Comparison of ENCODE assay signal across 23 cellular contexts in genomic region chr9:95896580-95896979, GRCh38. TPM values are rescaled to one million over a fixed set of nuclear protein-coding genes. Genes with fewer than 3 reads are reported as not detected.
DNase-seq lines count a peak whose midpoint lies in the region; ATAC-seq and TF ChIP-seq lines count a peak whose summit lies in the region.
"Had no signal": no experiment of that assay in that cellular context is flagged by ENCODE, and none has a peak within 500 bp of the region (broad histone marks: within the 10 kb centered on the region; RNA-seq: fewer than 3 reads in every experiment).

No MANE protein-coding gene starts in this region.

- H3K4me3 Mint-ChIP-seq in activated CD8-positive, alpha-beta memory T cell treated with anti-CD3 and anti-CD28 coated beads, Interleukin-2, amount 10 ng/mL, durations not matched to agents 7 days and 5 days = no peak overlapping the region
- no peak overlapping the region for H3K4me3 Mint-ChIP-seq in T-helper 17 cell
- H3K4me3 Mint-ChIP-seq in naive thymus-derived CD8-positive, alpha-beta T cell = peak overlapping the region in 8 of 10 donors; percentile 30 to 62 (median 54)

- no peaks in the 10 kb centered on the region for H3K27me3 ChIP-seq in PC-9 (ENCODE audit: insufficient read depth, low read depth)
- H3K27me3 ChIP-seq: SJSA1, stomach, tibial artery had no signal

- 0 out of 2 replicates have a peak, but pooled peaks cover 11% of the 10 kb centered on the region for H4K20me1 ChIP-seq in PC-9 (ENCODE audit: insufficient read depth)

- no TSS peak for BruUV-seq in PC-9 (replicated peaks; lab: Mats Ljungman, UMichigan)

- H3K4me2 ChIP-seq in PC-9 = no peak overlapping the region

- H3K4me1 ChIP-seq in PC-9 (replicated peaks; ENCODE audit: insufficient read depth) = no peaks in the 10 kb centered on the region
- H3K4me1 ChIP-seq: SJSA1, tibial artery had no signal

- no peak overlapping the region for H2AFZ ChIP-seq in PC-9

- DNase-seq in activated CD8-positive, alpha-beta memory T cell treated with anti-CD3 and anti-CD28 coated beads, Interleukin-2, amount 10 ng/mL, durations not matched to agents 7 days and 5 days = no peak
- no peak for DNase-seq in activated CD8-positive, alpha-beta memory T cell treated with anti-CD3 and anti-CD28 coated beads, Interleukin-2, amount 50 U/mL, for 48 hours
- peak; percentile 29 for DNase-seq in GM12864 (ENCODE audit: low read depth)
- no peak for DNase-seq in T-helper 17 cell
- no peak for DNase-seq in naive thymus-derived CD8-positive, alpha-beta T cell
- DNase-seq in PC-9 = no peak
- DNase-seq in GF-D8 (lab: John Stamatoyannopoulos, UW) = no peak
- DNase-seq: activated CD4-positive, alpha-beta T cell treated with anti-CD3 and anti-CD28 coated beads for 48 hours; activated CD8-positive, alpha-beta memory T cell treated with anti-CD3 and anti-CD28 coated beads, Interleukin-2, amount 50 U/mL, for 4 hours; activated gamma-delta T cell; anterior cingulate cortex; effector CD4-positive, alpha-beta T cell; naive B cell; NCI-H1417 treated with DMSO at 0.1 percent for 48 hours; NCI-H2081 treated with DMSO at 0.1 percent for 48 hours; NCI-H226; stomach; tibial artery had no signal

- CTCF ChIA-PET in activated CD8-positive, alpha-beta memory T cell treated with anti-CD3 and anti-CD28 coated beads, Interleukin-2, amount 10 ng/mL, durations not matched to agents 7 days and 5 days (lab: Charles Lee) = interaction anchor here (1.3 to 1.5 kb wide), 3 partner anchors 26 to 321 kb away, joined by 3 to 4 read pairs (median 3); no protein-coding TSS in a partner anchor
- CTCF ChIA-PET in PC-9 (lab: Charles Lee) = no interaction called here

- H3K27me3 Mint-ChIP-seq in activated CD8-positive, alpha-beta memory T cell treated with anti-CD3 and anti-CD28 coated beads, Interleukin-2, amount 10 ng/mL, durations not matched to agents 7 days and 5 days = no peaks in the 10 kb centered on the region
- no peaks in the 10 kb centered on the region for H3K27me3 Mint-ChIP-seq in T-helper 17 cell
- no peaks in the 10 kb centered on the region for H3K27me3 Mint-ChIP-seq in naive thymus-derived CD8-positive, alpha-beta T cell
- H3K27me3 Mint-ChIP-seq: naive B cell had no signal

- intact Hi-C loops in PC-9 (cut with micrococcal nuclease; ENCODE audit: unreplicated experiment) = no loop called here

- H3K4me1 Mint-ChIP-seq in activated CD8-positive, alpha-beta memory T cell treated with anti-CD3 and anti-CD28 coated beads, Interleukin-2, amount 10 ng/mL, durations not matched to agents 7 days and 5 days = peaks cover 17% of the 10 kb centered on the region
- H3K4me1 Mint-ChIP-seq in T-helper 17 cell = peaks cover 8% of the 10 kb centered on the region
- H3K4me1 Mint-ChIP-seq in naive thymus-derived CD8-positive, alpha-beta T cell = peaks cover 7 to 61% (median 51%) of the 10 kb centered on the region in 4 donors

- H3K79me2 ChIP-seq in PC-9 (ENCODE audit: low read depth) = peaks cover 31% of the 10 kb centered on the region

- H3K4me3 ChIP-seq in GM12864 (ENCODE audit: low read depth, low read length) (no peak overlapping the region), PC-9 (no peak overlapping the region)
- H3K4me3 ChIP-seq: HAP-1, SJSA1, stomach, tibial artery had no signal

- POLR2A ChIA-PET in naive thymus-derived CD8-positive, alpha-beta T cell (lab: Charles Lee) = interaction anchor here (0.8 to 3.3 kb wide), 3 partner anchors 9 to 21 kb away, joined by 5 to 19 read pairs (median 6); partner anchors contain the start of gene ERCC6L2
- POLR2A ChIA-PET in PC-9 (lab: Charles Lee; ENCODE audit: unreplicated experiment) = no interaction called here

- peaks cover 8% of the 10 kb centered on the region; the same call in 1 of the 2 replicates for H3F3A ChIP-seq in PC-9 (ENCODE audit: insufficient read depth, low read depth)

- H3K36me3 Mint-ChIP-seq in activated CD8-positive, alpha-beta memory T cell treated with anti-CD3 and anti-CD28 coated beads, Interleukin-2, amount 10 ng/mL, durations not matched to agents 7 days and 5 days = peaks cover 45% of the 10 kb centered on the region
- peaks cover 2% of the 10 kb centered on the region for H3K36me3 Mint-ChIP-seq in T-helper 17 cell (ENCODE audit: low read depth)
- peaks cover 9 to 38% (median 22%) of the 10 kb centered on the region in 3 donors for H3K36me3 Mint-ChIP-seq in naive thymus-derived CD8-positive, alpha-beta T cell

- no peaks in the 10 kb centered on the region for H3K9me2 ChIP-seq in PC-9 (ENCODE audit: insufficient read depth)

- ATAC-seq in activated CD8-positive, alpha-beta memory T cell treated with anti-CD3 and anti-CD28 coated beads, Interleukin-2, amount 10 ng/mL, durations not matched to agents 7 days and 5 days = peak; percentile 27
- ATAC-seq in T-helper 17 cell (no peak), HG03565 (IDR thresholded peaks at IDR 0.05; ENCODE audit: unreplicated experiment) (no peak)
- ATAC-seq in naive thymus-derived CD8-positive, alpha-beta T cell = no peak
- ATAC-seq: left lobe of liver had no signal

- H3K9me3 ChIP-seq in T-helper 17 cell (ENCODE audit: control insufficient read depth, low read length, poor library complexity, severe bottlenecking) (peaks cover 2% of the 10 kb centered on the region), PC-9 (ENCODE audit: insufficient read depth, low read depth) (peaks cover 6% of the 10 kb centered on the region; the same call in 1 of the 2 replicates)
- H3K9me3 ChIP-seq: HAP-1, SJSA1, tibial artery had no signal

- peaks cover 18% of the 10 kb centered on the region for H3K36me3 ChIP-seq in PC-9 (ENCODE audit: low read depth)
- H3K36me3 ChIP-seq: HAP-1, tibial artery had no signal

- TF ChIP-seq CTCF in GM12864 (IDR thresholded peaks at IDR 0.05; ENCODE audit: low read depth, low read length, missing control alignments) (no peak), PC-9 (conservative IDR thresholded peaks at IDR 0.05) (no peak)

- H3K27ac ChIP-seq in PC-9 = no peak overlapping the region
- H3K27ac ChIP-seq: epithelial cell of prostate, SJSA1, stomach, tibial artery had no signal

- H3K9me3 Mint-ChIP-seq in activated CD8-positive, alpha-beta memory T cell treated with anti-CD3 and anti-CD28 coated beads, Interleukin-2, amount 10 ng/mL, durations not matched to agents 7 days and 5 days (ENCODE audit: low read depth) = peaks cover 9% of the 10 kb centered on the region
- peaks cover 0 to 24% (median 4%) of the 10 kb centered on the region in 9 donors for H3K9me3 Mint-ChIP-seq in naive thymus-derived CD8-positive, alpha-beta T cell

- H3K27ac Mint-ChIP-seq in activated CD8-positive, alpha-beta memory T cell treated with anti-CD3 and anti-CD28 coated beads, Interleukin-2, amount 10 ng/mL, durations not matched to agents 7 days and 5 days = peak overlapping the region; percentile 76
- H3K27ac Mint-ChIP-seq in T-helper 17 cell = peak overlapping the region; percentile 56
- peak overlapping the region; percentile 69 to 94 (median 86) for H3K27ac Mint-ChIP-seq in naive thymus-derived CD8-positive, alpha-beta T cell
- H3K27ac Mint-ChIP-seq: naive B cell had no signal

RNA-seq across cellular contexts. Expression of gene ERCC6L2, which starts 21.1 kb away (rescaled TPM):
- 10 to 100 TPM; 33.0 to 38.5 TPM for total RNA-seq in activated CD8-positive, alpha-beta memory T cell treated with anti-CD3 and anti-CD28 coated beads, Interleukin-2, amount 10 ng/mL, durations not matched to agents 7 days and 5 days
- total RNA-seq in T-helper 17 cell (10 to 100 TPM; 38.8 to 39.4 TPM), PC-9 (2021) (38.1 and 41.4 TPM in 2 replicates)
- 10 to 100 TPM; 78.0 to 78.4 TPM for total RNA-seq in naive thymus-derived CD8-positive, alpha-beta T cell
- 10 to 100 TPM; 45.7 to 89.4 (median 62.8) TPM for polyA plus RNA-seq in naive thymus-derived CD8-positive, alpha-beta T cell

Comparison
In these comparisons a context has a peak if more than half of its experiments do, and no peak if none do; other contexts are left out.
1. H3K4me3 Mint-ChIP-seq: peak in naive thymus-derived CD8-positive, alpha-beta T cell (8 of 10); none in activated CD8-positive, alpha-beta memory T cell treated with anti-CD3 and anti-CD28 coated beads, Interleukin-2, amount 10 ng/mL, durations not matched to agents 7 days and 5 days (single experiment) and T-helper 17 cell (single experiment).
2. Peak in every context shown above with its lines, with median percentiles within 50 percentile points of each other: H3K27ac Mint-ChIP-seq.